Comparison of ENCODE assay signal across 23 cellular contexts in the genomic region with DNA sequence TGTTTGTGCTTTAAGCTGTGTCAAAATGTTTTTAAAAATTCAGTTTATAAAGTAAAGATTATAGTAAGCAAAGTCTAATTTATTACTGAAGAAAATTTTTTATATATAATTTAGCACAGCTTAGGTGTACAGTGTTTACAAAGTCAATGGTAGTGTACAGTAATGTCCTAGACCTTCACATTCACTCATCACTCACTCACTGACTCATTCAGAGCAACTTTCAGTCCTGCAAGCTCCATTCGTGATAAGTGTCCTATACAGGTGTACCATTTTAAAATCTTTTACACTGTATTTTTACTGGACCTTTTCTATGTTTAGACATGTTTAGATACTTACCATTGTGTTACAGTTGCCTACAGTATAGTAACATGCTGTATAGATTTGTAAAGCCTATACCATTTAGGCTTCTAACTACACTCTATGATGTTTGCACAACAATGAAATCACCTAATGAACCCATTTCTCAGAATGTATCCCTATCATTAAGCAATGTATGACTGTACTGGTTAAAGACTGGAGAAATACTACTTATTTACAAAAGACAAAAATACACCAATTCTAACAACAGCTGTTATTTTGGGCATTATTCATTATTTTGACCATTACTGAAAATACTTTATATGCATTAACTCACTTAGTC.
DNase-seq lines count a peak whose midpoint lies in the region; ATAC-seq and TF ChIP-seq lines count a peak whose summit lies in the region.
"Had no signal": no experiment of that assay in that cellular context is flagged by ENCODE, and none has a peak within 500 bp of the region (broad histone marks: within the 10 kb centered on the region; RNA-seq: fewer than 3 reads in every experiment).

No MANE protein-coding gene starts in this region.

- H4K5ac ChIP-seq in mesendoderm (ENCODE audit: low read length) = no peak overlapping the region

- no peak for DNase-seq in activated CD4-positive, alpha-beta T cell treated with anti-CD3 and anti-CD28 coated beads for 36 hours
- DNase-seq in activated CD4-positive, alpha-beta T cell treated with anti-CD3 and anti-CD28 coated beads for 4 hours = no peak
- DNase-seq in PC-3 (peak; percentile 47), foreskin keratinocyte (peak in 1 of 2 donors; percentile 33), COR-L47 (lab: John Stamatoyannopoulos, UW) (no peak), mesendoderm (no peak), Right ventricle myocardium superior (no peak)
- DNase-seq: BE2C; Caco-2; CD4-positive, CD25-positive, alpha-beta regulatory T cell; GDM1; Karpas-422; MM.1S; NCI-H1092; NCI-H1436 treated with DMSO at 0.1 percent for 48 hours; NCI-H2029 treated with DMSO at 0.1 percent for 48 hours; NK-92 treated with Interleukin-12 subunit alpha and Interleukin-12 subunit beta, amount 100 ng/mL, for 24 hours; SHP77 treated with DMSO at 0.1 percent for 48 hours; SK-N-SH had no signal

- CTCF ChIA-PET in activated CD4-positive, alpha-beta T cell treated with anti-CD3 and anti-CD28 coated beads for 36 hours (lab: Charles Lee) = interaction anchor here (1.5 kb wide), 1 partner anchor 67 kb away, joined by 3 read pairs; no protein-coding TSS in a partner anchor
- CTCF ChIA-PET in PC-3 (lab: Charles Lee) = no interaction called here

- POLR2A ChIA-PET in activated CD4-positive, alpha-beta T cell treated with anti-CD3 and anti-CD28 coated beads for 36 hours (lab: Charles Lee) = no interaction called here
- POLR2A ChIA-PET in PC-3 (lab: Charles Lee; ENCODE audit: unreplicated experiment) = no interaction called here

- no peak overlapping the region for H2AK5ac ChIP-seq in mesendoderm (ENCODE audit: low read length)

- ATAC-seq in activated CD4-positive, alpha-beta T cell treated with anti-CD3 and anti-CD28 coated beads for 36 hours = peak; percentile 44
- ATAC-seq in GM19395 (IDR thresholded peaks at IDR 0.05; ENCODE audit: unreplicated experiment) = peak; percentile 61
- ATAC-seq in PC-3 = peak; percentile 72
- ATAC-seq in foreskin keratinocyte = peak; percentile 59
- no peak for ATAC-seq in Right ventricle myocardium superior (ENCODE audit: poor library complexity)

- H2BK120ac ChIP-seq in mesendoderm (ENCODE audit: low read depth, low read length) = no peak overlapping the region

- TF ChIP-seq CTCF in PC-3 (conservative IDR thresholded peaks at IDR 0.05; ENCODE audit: low read depth, low read length) (no peak), foreskin keratinocyte (conservative IDR thresholded peaks at IDR 0.05) (no peak)

- peaks cover 48% of the 10 kb centered on the region for H3K36me3 Mint-ChIP-seq in activated CD4-positive, alpha-beta T cell treated with anti-CD3 and anti-CD28 coated beads for 36 hours (ENCODE audit: low read depth)

- no peak overlapping the region for H3K18ac ChIP-seq in mesendoderm (ENCODE audit: low read length)

- H3K27me3 ChIP-seq in PC-3 (ENCODE audit: low read length) (no peaks in the 10 kb centered on the region), foreskin keratinocyte (no peaks in the 10 kb centered on the region), mesendoderm (ENCODE audit: insufficient read depth, low read length, poor library complexity) (no peaks in the 10 kb centered on the region)
- H3K27me3 ChIP-seq: BE2C had no signal

- H3K56ac ChIP-seq in mesendoderm (ENCODE audit: low read length) = no peak overlapping the region

- H3K36me3 ChIP-seq in PC-3 (ENCODE audit: low read depth, low read length) = peaks cover 20% of the 10 kb centered on the region; the same call in 1 of the 2 replicates
- no peaks in the 10 kb centered on the region for H3K36me3 ChIP-seq in mesendoderm (ENCODE audit: control insufficient read depth, insufficient read depth, low read length)
- H3K36me3 ChIP-seq: BE2C had no signal

- intact Hi-C loops in activated CD4-positive, alpha-beta T cell treated with anti-CD3 and anti-CD28 coated beads for 36 hours (cut with DNase I, micrococcal nuclease) = no loop called here
- intact Hi-C loops in PC-3 (cut with micrococcal nuclease) = no loop called here
- intact Hi-C loops in Right ventricle myocardium superior (cut with DNase I) = no loop called here

- no peak overlapping the region for H2BK15ac ChIP-seq in mesendoderm (replicated peaks; ENCODE audit: low read depth)

- H3K4me1 Mint-ChIP-seq in activated CD4-positive, alpha-beta T cell treated with anti-CD3 and anti-CD28 coated beads for 36 hours = peaks cover 3% of the 10 kb centered on the region
- H3K4me1 Mint-ChIP-seq: IgD-negative memory B cell had no signal

- BruUV-seq in PC-3 (replicated peaks; lab: Mats Ljungman, UMichigan) = no TSS peak

- no peak overlapping the region for H2BK5ac ChIP-seq in mesendoderm (ENCODE audit: low read length)

- H3K4me1 ChIP-seq in PC-3 (ENCODE audit: insufficient read depth, low read length) = no peaks in the 10 kb centered on the region
- H3K4me1 ChIP-seq in foreskin keratinocyte = no peaks in the 10 kb centered on the region
- H3K4me1 ChIP-seq in mesendoderm (ENCODE audit: control insufficient read depth, low read depth, low read length) = no peaks in the 10 kb centered on the region
- H3K4me1 ChIP-seq: BE2C, Caco-2 had no signal

- H3K4ac ChIP-seq in mesendoderm (ENCODE audit: low read depth, low read length) = no peak overlapping the region

- no peaks in the 10 kb centered on the region for H4K20me1 ChIP-seq in PC-3 (ENCODE audit: low read length)

- H3K4me3 ChIP-seq in PC-3 (ENCODE audit: low read length) (no peak overlapping the region), mesendoderm (ENCODE audit: low read length) (no peak overlapping the region)

- no peaks in the 10 kb centered on the region for H3K9me2 ChIP-seq in PC-3 (replicated peaks; ENCODE audit: low read length)
- H3K9me2 ChIP-seq: SK-N-SH had no signal

- H3K79me1 ChIP-seq in mesendoderm (ENCODE audit: low read length) = no peaks in the 10 kb centered on the region

- H3K79me2 ChIP-seq in PC-3 (ENCODE audit: low read length) = no peaks in the 10 kb centered on the region
- no peaks in the 10 kb centered on the region for H3K79me2 ChIP-seq in mesendoderm (ENCODE audit: control insufficient read depth, insufficient read depth, low read length)

- no peak overlapping the region for H3K23ac ChIP-seq in mesendoderm (ENCODE audit: low read length)

- no peaks in the 10 kb centered on the region for H3K9me3 Mint-ChIP-seq in activated CD4-positive, alpha-beta T cell treated with anti-CD3 and anti-CD28 coated beads for 36 hours (ENCODE audit: low read depth)

- H3K4me3 Mint-ChIP-seq in activated CD4-positive, alpha-beta T cell treated with anti-CD3 and anti-CD28 coated beads for 36 hours = no peak overlapping the region
- H3K4me3 Mint-ChIP-seq: CD4-positive, CD25-positive, alpha-beta regulatory T cell; IgD-negative memory B cell had no signal

- H3K9ac ChIP-seq in PC-3 (ENCODE audit: low read length) (no peak overlapping the region), mesendoderm (ENCODE audit: low read length) (no peak overlapping the region)
- H3K9ac ChIP-seq: SK-N-SH had no signal

- WGBS in mesendoderm (ENCODE audit: extremely low coverage, insufficient coverage, low lambda C conversion rate) = no CpG with 5 or more reads among the region's 1 CpG

- no peaks in the 10 kb centered on the region for H3F3A ChIP-seq in PC-3 (ENCODE audit: low read length, unreplicated experiment)

- H3K27ac ChIP-seq in PC-3 (ENCODE audit: low read length) = no peak overlapping the region
- no peak overlapping the region for H3K27ac ChIP-seq in foreskin keratinocyte
- H3K27ac ChIP-seq in mesendoderm (ENCODE audit: low read depth, low read length) = no peak overlapping the region
- H3K27ac ChIP-seq: 22Rv1, HL-60 had no signal

- H3K4me2 ChIP-seq in PC-3 (ENCODE audit: low read length) (no peak overlapping the region), mesendoderm (ENCODE audit: low read length) (no peak overlapping the region)
- H3K4me2 ChIP-seq: SK-N-SH had no signal

- H3K9me3 ChIP-seq in PC-3 (ENCODE audit: low read length) = no peaks in the 10 kb centered on the region
- H3K9me3 ChIP-seq: BE2C, Caco-2 had no signal

- H4K8ac ChIP-seq in mesendoderm (ENCODE audit: low read depth, low read length) = no peak overlapping the region

- no peak overlapping the region for H2AFZ ChIP-seq in PC-3 (ENCODE audit: low read length)

- no peak overlapping the region for H3K27ac Mint-ChIP-seq in activated CD4-positive, alpha-beta T cell treated with anti-CD3 and anti-CD28 coated beads for 36 hours
- H3K27ac Mint-ChIP-seq: CD4-positive, CD25-positive, alpha-beta regulatory T cell; IgD-negative memory B cell had no signal

- no peaks in the 10 kb centered on the region for H3K27me3 Mint-ChIP-seq in activated CD4-positive, alpha-beta T cell treated with anti-CD3 and anti-CD28 coated beads for 36 hours
- H3K27me3 Mint-ChIP-seq: CD4-positive, CD25-positive, alpha-beta regulatory T cell; IgD-negative memory B cell had no signal
